Comparison of ENCODE assay signal across 1 cellular context in the genomic region with DNA sequence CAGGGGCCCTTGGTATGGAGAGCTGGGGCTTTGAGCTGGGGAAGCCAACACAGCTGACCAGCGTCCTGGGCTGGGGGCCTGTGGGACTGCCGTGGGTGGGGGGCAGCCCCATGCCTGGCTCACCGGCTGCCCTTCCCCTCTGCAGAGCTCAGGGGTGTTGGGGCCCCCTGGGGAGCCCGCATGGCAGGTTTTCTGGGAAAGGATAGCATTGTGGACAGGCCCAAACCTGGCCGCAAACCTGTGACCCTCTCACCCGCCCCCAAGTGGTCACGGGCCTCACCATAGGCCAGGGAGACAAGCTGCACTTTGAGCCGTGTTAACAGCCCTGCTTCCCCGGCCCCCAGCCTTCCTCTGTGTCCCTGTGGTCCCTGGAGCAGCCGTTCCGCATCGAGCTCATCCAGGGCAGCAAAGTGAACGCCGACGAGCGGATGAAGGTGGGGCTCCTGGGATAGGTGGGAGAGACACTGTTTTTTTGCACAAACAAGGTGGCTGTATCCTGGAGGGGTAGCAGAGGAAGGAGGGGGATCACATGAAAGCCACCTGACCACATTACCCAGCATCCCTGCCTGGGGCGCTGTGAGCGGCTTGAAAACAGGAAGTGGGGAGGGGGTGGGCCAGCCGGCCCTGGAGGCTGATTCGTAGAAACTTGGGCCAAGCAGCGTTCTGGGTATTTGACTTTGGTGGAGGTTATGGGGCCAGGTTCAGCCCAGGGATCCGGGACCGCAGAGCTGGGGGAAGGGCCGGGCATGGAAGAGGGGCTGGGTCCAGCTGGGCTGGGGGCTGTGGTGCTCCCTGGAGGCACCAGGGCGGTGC.
TF ChIP-seq lines count a peak whose summit lies in the region.

No MANE protein-coding gene starts in this region.

TF ChIP-seq in K562, 482 proteins besides CTCF, POLR2A, EP300 and RAD21 (continued from another document and continues in another):
- TF ChIP-seq, protein P1, sequence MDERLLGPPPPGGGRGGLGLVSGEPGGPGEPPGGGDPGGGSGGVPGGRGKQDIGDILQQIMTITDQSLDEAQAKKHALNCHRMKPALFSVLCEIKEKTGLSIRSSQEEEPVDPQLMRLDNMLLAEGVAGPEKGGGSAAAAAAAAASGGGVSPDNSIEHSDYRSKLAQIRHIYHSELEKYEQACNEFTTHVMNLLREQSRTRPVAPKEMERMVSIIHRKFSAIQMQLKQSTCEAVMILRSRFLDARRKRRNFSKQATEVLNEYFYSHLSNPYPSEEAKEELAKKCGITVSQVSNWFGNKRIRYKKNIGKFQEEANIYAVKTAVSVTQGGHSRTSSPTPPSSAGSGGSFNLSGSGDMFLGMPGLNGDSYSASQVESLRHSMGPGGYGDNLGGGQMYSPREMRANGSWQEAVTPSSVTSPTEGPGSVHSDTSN (CRISPR knock-in tag; IDR thresholded peaks at IDR 0.05; ENCODE audit: low read depth), result no peak
- TF ChIP-seq, protein P1 (tag; conservative IDR thresholded peaks at IDR 0.05; ENCODE audit: low read depth), result no peak; the same call in 1 of the 2 replicates
- TF ChIP-seq ZNF274 (IDR thresholded peaks at IDR 0.05; ENCODE audit: borderline replicate concordance, low read depth, low read length) (no peak), HDAC3 (IDR thresholded peaks at IDR 0.05; ENCODE audit: borderline replicate concordance, partially characterized antibody) (no peak), ZNF695 (CRISPR knock-in tag; IDR thresholded peaks at IDR 0.05) (no peak), ZNF263 (CRISPR knock-in tag; IDR thresholded peaks at IDR 0.05; ENCODE audit: borderline replicate concordance) (peak; percentile 74; the same call in 1 of the 2 replicates), TAL1 (IDR thresholded peaks at IDR 0.05) (peak; percentile 35), MED1 (CRISPR knock-in tag; IDR thresholded peaks at IDR 0.05; ENCODE audit: borderline replicate concordance) (no peak), RFX1 (IDR thresholded peaks at IDR 0.05) (no peak), GTF2F1 (IDR thresholded peaks at IDR 0.05; ENCODE audit: low read depth, low read length) (no peak), SAFB2 (IDR thresholded peaks at IDR 0.05; ENCODE audit: borderline replicate concordance, low read depth, low read length, severe bottlenecking) (no peak), TFAM (CRISPR knock-in tag; conservative IDR thresholded peaks at IDR 0.05) (no peak), ZNF133 (CRISPR knock-in tag; IDR thresholded peaks at IDR 0.05) (no peak), TGIF2 (CRISPR knock-in tag; IDR thresholded peaks at IDR 0.05) (no peak), STAT5B (CRISPR knock-in tag; IDR thresholded peaks at IDR 0.05) (no peak), ERF (CRISPR knock-in tag; IDR thresholded peaks at IDR 0.05) (no peak; the same call in 1 of the 2 replicates), TBL1XR1 (IDR thresholded peaks at IDR 0.05; ENCODE audit: low read length in 2 of 2) (peak; percentile 43 to 47; a peak in 2 of 4 replicates), DNMT1 (IDR thresholded peaks at IDR 0.05) (no peak), NFYB (IDR thresholded peaks at IDR 0.05; ENCODE audit: extremely low read depth, insufficient read length) (no peak), BCL6 (CRISPR knock-in tag; IDR thresholded peaks at IDR 0.05) (peak; percentile 61), HIVEP1 (CRISPR knock-in tag; IDR thresholded peaks at IDR 0.05) (peak; percentile 67), KAT2B (IDR thresholded peaks at IDR 0.05; ENCODE audit: low read depth, low read length) (no peak), TCF3 (CRISPR knock-in tag; IDR thresholded peaks at IDR 0.05) (peak; percentile 30; the same call in 1 of the 2 replicates), NBN (IDR thresholded peaks at IDR 0.05; ENCODE audit: low read depth) (0 out of 2 replicates have a peak, but pooled peaks have one; percentile 60), BRD9 (IDR thresholded peaks at IDR 0.05; ENCODE audit: low read depth, partially characterized antibody) (peak; percentile 69), SIN3A (IDR thresholded peaks at IDR 0.05; ENCODE audit: borderline replicate concordance in 2 of 2, control insufficient read depth in 1 of 2, low read depth in 2 of 2, low read length in 2 of 2) (peak; percentile 65 to 66; a peak in 2 of 4 replicates), FOXM1 (IDR thresholded peaks at IDR 0.05; ENCODE audit: low read depth) (no peak; the same call in 1 of the 2 replicates), FOXM1 (CRISPR knock-in tag; IDR thresholded peaks at IDR 0.05; ENCODE audit: low read depth) (no peak), KLF10 (CRISPR knock-in tag; IDR thresholded peaks at IDR 0.05) (no peak), PCBP2 (IDR thresholded peaks at IDR 0.05; ENCODE audit: low read depth, low read length, poor library complexity, severe bottlenecking) (no peak), CREB1 (IDR thresholded peaks at IDR 0.05) (no peak), CREB1 (CRISPR knock-in tag; IDR thresholded peaks at IDR 0.05) (peak; percentile 41; the same call in 1 of the 2 replicates), PHF21A (IDR thresholded peaks at IDR 0.05; ENCODE audit: borderline replicate concordance, low read depth) (peak; percentile 73), PCBP1 (IDR thresholded peaks at IDR 0.05; ENCODE audit: low read depth, low read length, poor library complexity, severe bottlenecking) (peak; percentile 50), SREBF1 (IDR thresholded peaks at IDR 0.05; ENCODE audit: borderline replicate concordance, low read depth, low read length) (0 out of 2 replicates have a peak, but pooled peaks have one; percentile 40), ATF7 (IDR thresholded peaks at IDR 0.05) (peak; percentile 78; the same call in 1 of the 2 replicates), SMARCA4 (IDR thresholded peaks at IDR 0.05) (peak; percentile 59), KAT8 (IDR thresholded peaks at IDR 0.05; ENCODE audit: low read depth) (no peak), TAF15 (IDR thresholded peaks at IDR 0.05; ENCODE audit: low read depth, low read length) (no peak), TAF1 (IDR thresholded peaks at IDR 0.05; ENCODE audit: control insufficient read depth, extremely low read depth, insufficient read depth, low read length, severe bottlenecking) (peak; percentile 73), STAT5A (IDR thresholded peaks at IDR 0.05; ENCODE audit: borderline replicate concordance, low read length) (peak; percentile 77), MIER1 (IDR thresholded peaks at IDR 0.05; ENCODE audit: low read depth) (no peak), ZNF124 (CRISPR knock-in tag; IDR thresholded peaks at IDR 0.05) (no peak), ESRRB (CRISPR knock-in tag; IDR thresholded peaks at IDR 0.05; ENCODE audit: borderline replicate concordance) (no peak)
- TF ChIP-seq, protein P2, sequence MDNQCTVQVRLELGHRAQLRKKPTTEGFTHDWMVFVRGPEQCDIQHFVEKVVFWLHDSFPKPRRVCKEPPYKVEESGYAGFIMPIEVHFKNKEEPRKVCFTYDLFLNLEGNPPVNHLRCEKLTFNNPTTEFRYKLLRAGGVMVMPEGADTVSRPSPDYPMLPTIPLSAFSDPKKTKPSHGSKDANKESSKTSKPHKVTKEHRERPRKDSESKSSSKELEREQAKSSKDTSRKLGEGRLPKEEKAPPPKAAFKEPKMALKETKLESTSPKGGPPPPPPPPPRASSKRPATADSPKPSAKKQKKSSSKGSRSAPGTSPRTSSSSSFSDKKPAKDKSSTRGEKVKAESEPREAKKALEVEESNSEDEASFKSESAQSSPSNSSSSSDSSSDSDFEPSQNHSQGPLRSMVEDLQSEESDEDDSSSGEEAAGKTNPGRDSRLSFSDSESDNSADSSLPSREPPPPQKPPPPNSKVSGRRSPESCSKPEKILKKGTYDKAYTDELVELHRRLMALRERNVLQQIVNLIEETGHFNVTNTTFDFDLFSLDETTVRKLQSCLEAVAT (IDR thresholded peaks at IDR 0.05), result peak; percentile 15 to 98; a peak in 2 of 4 replicates
- TF ChIP-seq, protein P3, sequence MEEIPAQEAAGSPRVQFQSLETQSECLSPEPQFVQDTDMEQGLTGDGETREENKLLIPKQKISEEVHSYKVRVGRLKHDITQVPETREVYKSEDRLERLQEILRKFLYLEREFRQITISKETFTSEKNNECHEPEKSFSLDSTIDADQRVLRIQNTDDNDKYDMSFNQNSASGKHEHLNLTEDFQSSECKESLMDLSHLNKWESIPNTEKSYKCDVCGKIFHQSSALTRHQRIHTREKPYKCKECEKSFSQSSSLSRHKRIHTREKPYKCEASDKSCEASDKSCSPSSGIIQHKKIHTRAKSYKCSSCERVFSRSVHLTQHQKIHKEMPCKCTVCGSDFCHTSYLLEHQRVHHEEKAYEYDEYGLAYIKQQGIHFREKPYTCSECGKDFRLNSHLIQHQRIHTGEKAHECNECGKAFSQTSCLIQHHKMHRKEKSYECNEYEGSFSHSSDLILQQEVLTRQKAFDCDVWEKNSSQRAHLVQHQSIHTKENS (CRISPR knock-in tag; IDR thresholded peaks at IDR 0.05), result no peak
- TF ChIP-seq, protein P4, sequence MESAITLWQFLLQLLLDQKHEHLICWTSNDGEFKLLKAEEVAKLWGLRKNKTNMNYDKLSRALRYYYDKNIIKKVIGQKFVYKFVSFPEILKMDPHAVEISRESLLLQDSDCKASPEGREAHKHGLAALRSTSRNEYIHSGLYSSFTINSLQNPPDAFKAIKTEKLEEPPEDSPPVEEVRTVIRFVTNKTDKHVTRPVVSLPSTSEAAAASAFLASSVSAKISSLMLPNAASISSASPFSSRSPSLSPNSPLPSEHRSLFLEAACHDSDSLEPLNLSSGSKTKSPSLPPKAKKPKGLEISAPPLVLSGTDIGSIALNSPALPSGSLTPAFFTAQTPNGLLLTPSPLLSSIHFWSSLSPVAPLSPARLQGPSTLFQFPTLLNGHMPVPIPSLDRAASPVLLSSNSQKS (CRISPR knock-in tag; IDR thresholded peaks at IDR 0.05), result peak; percentile 76; the same call in 1 of the 2 replicates
- TF ChIP-seq, protein P5, sequence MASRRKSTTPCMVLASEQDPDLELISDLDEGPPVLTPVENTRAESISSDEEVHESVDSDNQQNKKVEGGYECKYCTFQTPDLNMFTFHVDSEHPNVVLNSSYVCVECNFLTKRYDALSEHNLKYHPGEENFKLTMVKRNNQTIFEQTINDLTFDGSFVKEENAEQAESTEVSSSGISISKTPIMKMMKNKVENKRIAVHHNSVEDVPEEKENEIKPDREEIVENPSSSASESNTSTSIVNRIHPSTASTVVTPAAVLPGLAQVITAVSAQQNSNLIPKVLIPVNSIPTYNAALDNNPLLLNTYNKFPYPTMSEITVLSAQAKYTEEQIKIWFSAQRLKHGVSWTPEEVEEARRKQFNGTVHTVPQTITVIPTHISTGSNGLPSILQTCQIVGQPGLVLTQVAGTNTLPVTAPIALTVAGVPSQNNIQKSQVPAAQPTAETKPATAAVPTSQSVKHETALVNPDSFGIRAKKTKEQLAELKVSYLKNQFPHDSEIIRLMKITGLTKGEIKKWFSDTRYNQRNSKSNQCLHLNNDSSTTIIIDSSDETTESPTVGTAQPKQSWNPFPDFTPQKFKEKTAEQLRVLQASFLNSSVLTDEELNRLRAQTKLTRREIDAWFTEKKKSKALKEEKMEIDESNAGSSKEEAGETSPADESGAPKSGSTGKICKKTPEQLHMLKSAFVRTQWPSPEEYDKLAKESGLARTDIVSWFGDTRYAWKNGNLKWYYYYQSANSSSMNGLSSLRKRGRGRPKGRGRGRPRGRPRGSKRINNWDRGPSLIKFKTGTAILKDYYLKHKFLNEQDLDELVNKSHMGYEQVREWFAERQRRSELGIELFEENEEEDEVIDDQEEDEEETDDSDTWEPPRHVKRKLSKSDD (conservative IDR thresholded peaks at IDR 0.05; ENCODE audit: low read length), result no peak
- TF ChIP-seq, protein P6, sequence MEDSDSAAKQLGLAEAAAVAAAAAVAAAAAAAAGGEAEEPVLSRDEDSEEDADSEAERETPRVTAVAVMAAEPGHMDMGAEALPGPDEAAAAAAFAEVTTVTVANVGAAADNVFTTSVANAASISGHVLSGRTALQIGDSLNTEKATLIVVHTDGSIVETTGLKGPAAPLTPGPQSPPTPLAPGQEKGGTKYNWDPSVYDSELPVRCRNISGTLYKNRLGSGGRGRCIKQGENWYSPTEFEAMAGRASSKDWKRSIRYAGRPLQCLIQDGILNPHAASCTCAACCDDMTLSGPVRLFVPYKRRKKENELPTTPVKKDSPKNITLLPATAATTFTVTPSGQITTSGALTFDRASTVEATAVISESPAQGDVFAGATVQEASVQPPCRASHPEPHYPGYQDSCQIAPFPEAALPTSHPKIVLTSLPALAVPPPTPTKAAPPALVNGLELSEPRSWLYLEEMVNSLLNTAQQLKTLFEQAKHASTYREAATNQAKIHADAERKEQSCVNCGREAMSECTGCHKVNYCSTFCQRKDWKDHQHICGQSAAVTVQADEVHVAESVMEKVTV (CRISPR knock-in tag; IDR thresholded peaks at IDR 0.05), result peak; percentile 46; the same call in 1 of the 2 replicates
- TF ChIP-seq, protein P7, sequence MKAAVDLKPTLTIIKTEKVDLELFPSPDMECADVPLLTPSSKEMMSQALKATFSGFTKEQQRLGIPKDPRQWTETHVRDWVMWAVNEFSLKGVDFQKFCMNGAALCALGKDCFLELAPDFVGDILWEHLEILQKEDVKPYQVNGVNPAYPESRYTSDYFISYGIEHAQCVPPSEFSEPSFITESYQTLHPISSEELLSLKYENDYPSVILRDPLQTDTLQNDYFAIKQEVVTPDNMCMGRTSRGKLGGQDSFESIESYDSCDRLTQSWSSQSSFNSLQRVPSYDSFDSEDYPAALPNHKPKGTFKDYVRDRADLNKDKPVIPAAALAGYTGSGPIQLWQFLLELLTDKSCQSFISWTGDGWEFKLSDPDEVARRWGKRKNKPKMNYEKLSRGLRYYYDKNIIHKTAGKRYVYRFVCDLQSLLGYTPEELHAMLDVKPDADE (conservative IDR thresholded peaks at IDR 0.05; ENCODE audit: control insufficient read depth, low read depth, low read length), result peak; percentile 93
- TF ChIP-seq, protein P8, sequence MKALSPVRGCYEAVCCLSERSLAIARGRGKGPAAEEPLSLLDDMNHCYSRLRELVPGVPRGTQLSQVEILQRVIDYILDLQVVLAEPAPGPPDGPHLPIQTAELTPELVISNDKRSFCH (CRISPR knock-in tag; IDR thresholded peaks at IDR 0.05), result no peak
- TF ChIP-seq, protein P8 (tag; IDR thresholded peaks at IDR 0.05), result peak; percentile 82
- TF ChIP-seq, protein P9, sequence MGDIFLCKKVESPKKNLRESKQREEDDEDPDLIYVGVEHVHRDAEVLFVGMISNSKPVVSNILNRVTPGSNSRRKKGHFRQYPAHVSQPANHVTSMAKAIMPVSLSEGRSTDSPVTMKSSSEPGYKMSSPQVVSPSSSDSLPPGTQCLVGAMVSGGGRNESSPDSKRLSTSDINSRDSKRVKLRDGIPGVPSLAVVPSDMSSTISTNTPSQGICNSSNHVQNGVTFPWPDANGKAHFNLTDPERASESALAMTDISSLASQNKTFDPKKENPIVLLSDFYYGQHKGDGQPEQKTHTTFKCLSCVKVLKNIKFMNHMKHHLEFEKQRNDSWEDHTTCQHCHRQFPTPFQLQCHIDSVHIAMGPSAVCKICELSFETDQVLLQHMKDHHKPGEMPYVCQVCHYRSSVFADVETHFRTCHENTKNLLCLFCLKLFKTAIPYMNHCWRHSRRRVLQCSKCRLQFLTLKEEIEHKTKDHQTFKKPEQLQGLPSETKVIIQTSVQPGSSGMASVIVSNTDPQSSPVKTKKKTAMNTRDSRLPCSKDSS (IDR thresholded peaks at IDR 0.05; ENCODE audit: low read depth, partially characterized antibody), result no peak
